In genomic region chr15:24627443-24627842, GRCh38 we compare ENCODE assay signal across 37 cellular contexts. TPM values are rescaled to one million over a fixed set of nuclear protein-coding genes. Genes with fewer than 3 reads are reported as not detected.
"Had no signal": no experiment of that assay in that cellular context is flagged by ENCODE, and none has a peak within 500 bp of the region (broad histone marks: within the 10 kb centered on the region; RNA-seq: fewer than 3 reads in every experiment).

No MANE protein-coding gene starts in this region.

- H3K4me1 ChIP-seq: adrenal gland, ascending aorta, body of pancreas, breast epithelium had no signal

- H3K4me3 ChIP-seq: adrenal gland, ascending aorta, body of pancreas, breast epithelium, cardiac muscle cell had no signal

- ATAC-seq: activated naive CD4-positive, alpha-beta T cell treated with anti-CD3 and anti-CD28 coated beads, Interleukin-2, amount 50 U/mL, for 72 hours; activated naive CD8-positive, alpha-beta T cell treated with anti-CD3 and anti-CD28 coated beads, Interleukin-2, amount 50 U/mL, for 24 hours; activated T-cell treated with anti-CD3 and anti-CD28 coated beads, Interleukin-2, amount 50 U/mL, for 4 hours; activated T-cell treated with anti-CD3 and anti-CD28 coated beads, Interleukin-2, amount 50 U/mL, for 72 hours; activated T-helper 17 cell treated with anti-CD3 and anti-CD28 coated beads, Interleukin-2, amount 50 U/mL, for 72 hours; body of pancreas had no signal

- DNase-seq: activated effector memory CD4-positive, alpha-beta T cell treated with anti-CD3 and anti-CD28 coated beads, Interleukin-2, amount 50 U/mL, for 16 hours; activated effector memory CD4-positive, alpha-beta T cell treated with Interleukin-2 at 50 U/mL for 16 hours; activated gamma-delta T cell; activated gamma-delta T cell treated with Interleukin-2 at 50 U/mL for 16 hours; activated naive CD4-positive, alpha-beta T cell; activated naive CD4-positive, alpha-beta T cell treated with anti-CD3 and anti-CD28 coated beads for 36 hours; activated naive CD4-positive, alpha-beta T cell treated with anti-CD3 and anti-CD28 coated beads, Interleukin-2, amount 10 ng/mL, durations not matched to agents 7 days and 5 days; activated naive CD4-positive, alpha-beta T cell treated with anti-CD3 and anti-CD28 coated beads, Interleukin-2, amount 50 U/mL, for 16 hours; activated naive CD4-positive, alpha-beta T cell treated with Interleukin-2 at 50 U/mL for 16 hours; activated naive CD8-positive, alpha-beta T cell treated with anti-CD3 and anti-CD28 coated beads for 36 hours; activated naive CD8-positive, alpha-beta T cell treated with anti-CD3 and anti-CD28 coated beads, Interleukin-2, amount 10 ng/mL, durations not matched to agents 7 days and 5 days; activated naive CD8-positive, alpha-beta T cell treated with anti-CD3 and anti-CD28 coated beads, Interleukin-2, amount 50 U/mL, for 24 hours; activated T-cell treated with anti-CD3 and anti-CD28 coated beads, Interleukin-2, amount 50 U/mL, for 1 hour; activated T-cell treated with anti-CD3 and anti-CD28 coated beads, Interleukin-2, amount 50 U/mL, for 24 hours; activated T-cell treated with anti-CD3 and anti-CD28 coated beads, Interleukin-2, amount 50 U/mL, for 4 hours; activated T-cell treated with anti-CD3 and anti-CD28 coated beads, Interleukin-2, amount 50 U/mL, for 48 hours; activated T-cell treated with anti-CD3 and anti-CD28 coated beads, Interleukin-2, amount 50 U/mL, for 72 hours; adrenal gland; amniotic stem cell; amygdala; anterior cingulate cortex; aorta; body of pancreas; brain microvascular endothelial cell; caudate nucleus; cerebellar nuclear complex had no signal

- H3K27ac ChIP-seq: adrenal gland, ascending aorta, body of pancreas, brain microvascular endothelial cell, breast epithelium, cardiac muscle cell had no signal

- H3K36me3 ChIP-seq: adrenal gland, ascending aorta, brain microvascular endothelial cell, breast epithelium, cardiac muscle cell had no signal

- H3K27me3 ChIP-seq: adrenal gland, ascending aorta, body of pancreas, brain microvascular endothelial cell, breast epithelium, cardiac muscle cell had no signal

- H3K9me3 ChIP-seq: adrenal gland, ascending aorta had no signal

RNA-seq across cellular contexts. Expression of gene NPAP1, which starts 48.1 kb away (rescaled TPM):
- total RNA-seq: activated naive CD4-positive, alpha-beta T cell treated with anti-CD3 and anti-CD28 coated beads for 36 hours; activated naive CD4-positive, alpha-beta T cell treated with anti-CD3 and anti-CD28 coated beads, Interleukin-2, amount 50 U/mL, for 72 hours; activated naive CD8-positive, alpha-beta T cell treated with anti-CD3 and anti-CD28 coated beads for 36 hours; activated naive CD8-positive, alpha-beta T cell treated with anti-CD3 and anti-CD28 coated beads, Interleukin-2, amount 10 ng/mL, durations not matched to agents 7 days and 5 days; activated T-cell treated with anti-CD3 and anti-CD28 coated beads, Interleukin-2, amount 50 U/mL, for 4 hours; activated T-cell treated with anti-CD3 and anti-CD28 coated beads, Interleukin-2, amount 50 U/mL, for 72 hours; activated T-helper 1 cell treated with anti-CD3 and anti-CD28 coated beads, Interleukin-12 subunit alpha, Interleukin-12 subunit beta, Interleukin-2, Interleukin-4 antibody, amounts not matched to agents 30 ng/mL and 10 ng/mL and 1 ng/mL, durations not matched to agents 14 hours and 24 hours and 36 hours; activated T-helper 17 cell treated with anti-CD3 and anti-CD28 coated beads, Interleukin-2, amount 50 U/mL, for 72 hours; activated T-helper 2 cell treated with anti-CD3 and anti-CD28 coated beads, Interferon-gamma antibody, Interleukin-2, Interleukin-4, amounts not matched to agents 10 μg/mL and 5 μg/mL and 100 μg/mL, durations not matched to agents 14 hours and 24 hours and 36 hours; aorta; ascending aorta; astrocyte; breast epithelium; bronchial epithelial cell; cardiac septum; chondrocyte had no signal
